ENCODE assay signal across 1 cellular context in the genomic region with DNA sequence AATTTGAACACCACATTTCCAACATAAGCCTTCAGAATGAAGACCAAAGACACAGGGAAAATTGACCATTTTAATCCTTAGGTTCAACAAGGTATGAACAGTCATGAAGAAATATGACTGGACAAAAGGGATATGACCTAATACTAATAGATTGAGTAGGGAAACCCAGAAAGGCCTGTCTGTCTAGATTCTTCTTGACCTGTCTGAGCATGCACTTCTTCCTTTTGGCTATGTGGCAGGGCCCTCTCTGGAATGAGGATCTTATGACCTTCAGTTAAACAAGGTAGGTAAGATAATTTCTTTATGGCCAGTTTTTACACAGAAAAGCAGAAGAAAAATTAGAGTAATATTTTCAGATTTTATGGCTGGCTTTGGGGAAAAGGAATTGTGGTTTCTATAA.
TF ChIP-seq lines count a peak whose summit lies in the region.

No MANE protein-coding gene starts in this region.

TF ChIP-seq in neural cell, 6 proteins besides CTCF, POLR2A, EP300 and RAD21:
- TF ChIP-seq POLR2AphosphoS5 (IDR thresholded peaks at IDR 0.05) (no peak), TAF1 (IDR thresholded peaks at IDR 0.05; ENCODE audit: low read depth) (no peak), EZH2 (IDR thresholded peaks at IDR 0.05; ENCODE audit: borderline replicate concordance, insufficient read depth, low read length, poor library complexity, severe bottlenecking) (no peak), SMC3 (conservative IDR thresholded peaks at IDR 0.05; ENCODE audit: poor library complexity) (no peak), MXI1 (conservative IDR thresholded peaks at IDR 0.05; ENCODE audit: poor library complexity, severe bottlenecking) (no peak)
- TF ChIP-seq, protein P1, sequence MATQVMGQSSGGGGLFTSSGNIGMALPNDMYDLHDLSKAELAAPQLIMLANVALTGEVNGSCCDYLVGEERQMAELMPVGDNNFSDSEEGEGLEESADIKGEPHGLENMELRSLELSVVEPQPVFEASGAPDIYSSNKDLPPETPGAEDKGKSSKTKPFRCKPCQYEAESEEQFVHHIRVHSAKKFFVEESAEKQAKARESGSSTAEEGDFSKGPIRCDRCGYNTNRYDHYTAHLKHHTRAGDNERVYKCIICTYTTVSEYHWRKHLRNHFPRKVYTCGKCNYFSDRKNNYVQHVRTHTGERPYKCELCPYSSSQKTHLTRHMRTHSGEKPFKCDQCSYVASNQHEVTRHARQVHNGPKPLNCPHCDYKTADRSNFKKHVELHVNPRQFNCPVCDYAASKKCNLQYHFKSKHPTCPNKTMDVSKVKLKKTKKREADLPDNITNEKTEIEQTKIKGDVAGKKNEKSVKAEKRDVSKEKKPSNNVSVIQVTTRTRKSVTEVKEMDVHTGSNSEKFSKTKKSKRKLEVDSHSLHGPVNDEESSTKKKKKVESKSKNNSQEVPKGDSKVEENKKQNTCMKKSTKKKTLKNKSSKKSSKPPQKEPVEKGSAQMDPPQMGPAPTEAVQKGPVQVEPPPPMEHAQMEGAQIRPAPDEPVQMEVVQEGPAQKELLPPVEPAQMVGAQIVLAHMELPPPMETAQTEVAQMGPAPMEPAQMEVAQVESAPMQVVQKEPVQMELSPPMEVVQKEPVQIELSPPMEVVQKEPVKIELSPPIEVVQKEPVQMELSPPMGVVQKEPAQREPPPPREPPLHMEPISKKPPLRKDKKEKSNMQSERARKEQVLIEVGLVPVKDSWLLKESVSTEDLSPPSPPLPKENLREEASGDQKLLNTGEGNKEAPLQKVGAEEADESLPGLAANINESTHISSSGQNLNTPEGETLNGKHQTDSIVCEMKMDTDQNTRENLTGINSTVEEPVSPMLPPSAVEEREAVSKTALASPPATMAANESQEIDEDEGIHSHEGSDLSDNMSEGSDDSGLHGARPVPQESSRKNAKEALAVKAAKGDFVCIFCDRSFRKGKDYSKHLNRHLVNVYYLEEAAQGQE (IDR thresholded peaks at IDR 0.05; ENCODE audit: borderline replicate concordance), result no peak
